In genomic region chr7:84196007-84196551, GRCh38 we compare ENCODE assay signal across 8 cellular contexts. TPM values are rescaled to one million over a fixed set of nuclear protein-coding genes. Genes with fewer than 3 reads are reported as not detected.
DNase-seq lines count a peak whose midpoint lies in the region; ATAC-seq, FAIRE-seq and TF ChIP-seq lines count a peak whose summit lies in the region.

No MANE protein-coding gene starts in this region.

- no peak overlapping the region for H2AFZ ChIP-seq in GM12878 (ENCODE audit: control insufficient read depth, low read depth, low read length)

- H3K4me1 ChIP-seq in GM12878 (ENCODE audit: control insufficient read depth, insufficient read depth, low read length) (no peaks in the 10 kb centered on the region), tibial artery (peaks cover 0 to 4% (median 0%) of the 10 kb centered on the region in 4 donors)

- RAD21 ChIA-PET in GM12878 (lab: Charles Lee; ENCODE audit: unreplicated experiment), result interaction anchor here (0.6 kb wide), 1 partner anchor 25 kb away, joined by 3 read pairs; no protein-coding TSS in a partner anchor

- POLR2A ChIA-PET in GM12878 (lab: Charles Lee), result no interaction called here

- CTCF ChIA-PET in GM12878 (lab: Yijun Ruan, JAX), result no interaction called here

- TF ChIP-seq CTCF in GM12878 (IDR thresholded peaks at IDR 0.05 in 2 of 3, conservative IDR thresholded peaks at IDR 0.05 in 1 of 3; ENCODE audit: control insufficient read depth in 2 of 3, extremely low read depth in 1 of 3, insufficient read depth in 1 of 3, low read depth in 3 of 3, low read length in 3 of 3) (no peak), tibial artery (IDR thresholded peaks at IDR 0.05) (no peak)

- no peak for TF ChIP-seq EP300 in GM12878 (IDR thresholded peaks at IDR 0.05; ENCODE audit: borderline replicate concordance in 1 of 2, control insufficient read depth in 1 of 2, low read depth in 2 of 2, low read length in 2 of 2)

- 61% methylated on average over 4 of the region's 4 CpGs for WGBS in GM12878 (ENCODE audit: insufficient coverage, insufficient replicate concordance, low lambda C conversion rate, missing lambda C conversion rate)

- H3K36me3 ChIP-seq in GM12878 (ENCODE audit: control insufficient read depth in 2 of 2, insufficient read depth in 2 of 2, low read length in 1 of 2) (no peaks in the 10 kb centered on the region), tibial artery (no peaks in the 10 kb centered on the region)

- no peak for TF ChIP-seq POLR2A in GM12878 (IDR thresholded peaks at IDR 0.05; ENCODE audit: low read depth, low read length)

- H3K4me3 ChIP-seq in GM12878, result no peak overlapping the region
- H3K4me3 ChIP-seq in tibial artery, result peak overlapping the region; percentile 18 to 46

- no peaks in the 10 kb centered on the region for H4K20me1 ChIP-seq in GM12878 (ENCODE audit: control insufficient read depth, insufficient read depth)

- TF ChIP-seq RAD21 in GM12878 (IDR thresholded peaks at IDR 0.05; ENCODE audit: insufficient read depth, low read depth, low read length), result no peak

- intact Hi-C loops in GM12878 (cut with micrococcal nuclease; ENCODE audit: unreplicated experiment) (no loop called here), tibial artery (cut with DNase I; ENCODE audit: low total_unique reads) (no loop called here)

- peaks cover 16% of the 10 kb centered on the region for H3K27me3 Mint-ChIP-seq in activated T-cell treated with anti-CD3 and anti-CD28 coated beads, Interleukin-2, amount 50 U/mL, for 72 hours (ENCODE audit: low read depth)

- ATAC-seq in activated T-cell treated with anti-CD3 and anti-CD28 coated beads, Interleukin-2, amount 50 U/mL, for 72 hours (replicated peaks in 1 of 2), result peak in 1 of 2 donors; percentile 18
- ATAC-seq in GM12878, result peak; percentile 26

- H3K9ac ChIP-seq in GM12878 (ENCODE audit: control insufficient read depth, insufficient read depth, low read length), result no peak overlapping the region

- H3K4me2 ChIP-seq in GM12878 (ENCODE audit: control insufficient read depth, insufficient read depth), result no peak overlapping the region

- SMC1A ChIA-PET in GM12878 (lab: Charles Lee; ENCODE audit: uncharacterized antibody, unreplicated experiment), result interaction anchor here (0.7 to 1.7 kb wide), 4 partner anchors 10 to 235 kb away, joined by 3 to 6 read pairs (median 4); no protein-coding TSS in a partner anchor

- H3K4me1 Mint-ChIP-seq in activated T-cell treated with anti-CD3 and anti-CD28 coated beads, Interleukin-2, amount 50 U/mL, for 72 hours (ENCODE audit: low read depth), result peaks cover 37% of the 10 kb centered on the region

- H3K27ac Mint-ChIP-seq in activated T-cell treated with anti-CD3 and anti-CD28 coated beads, Interleukin-2, amount 50 U/mL, for 72 hours, result no peak overlapping the region

- no TSS peak for BruUV-seq in GM12878 (replicated peaks; lab: Mats Ljungman, UMichigan)

- H3K36me3 Mint-ChIP-seq in activated T-cell treated with anti-CD3 and anti-CD28 coated beads, Interleukin-2, amount 50 U/mL, for 72 hours (ENCODE audit: insufficient read depth in 2 of 2), result no peaks in the 10 kb centered on the region

- no peak for FAIRE-seq in GM12878 (lab: Jason Lieb, UNC)

- DNase-seq in activated T-cell treated with anti-CD3 and anti-CD28 coated beads, Interleukin-2, amount 50 U/mL, for 72 hours, result no peak
- DNase-seq in activated T-cell treated with anti-CD3 and anti-CD28 coated beads, Interleukin-2, amount 50 U/mL, for 48 hours, result no peak
- DNase-seq in GM12878 (ENCODE audit: low read depth, low spot score), result no peak
- DNase-seq in iris pigment epithelial cell (ENCODE audit: low read depth), result peak; percentile 72
- DNase-seq in tibial artery, result no peak
- DNase-seq in AG08396 (ENCODE audit: low spot score), result no peak
- DNase-seq in NCI-H2029 treated with DMSO at 0.1 percent for 48 hours (lab: John Stamatoyannopoulos, UW), result no peak
- DNase-seq in NCI-H1930 (lab: John Stamatoyannopoulos, UW), result no peak

- no peaks in the 10 kb centered on the region for H3K79me2 ChIP-seq in GM12878 (ENCODE audit: control insufficient read depth, insufficient read depth, low read length)

- H3K27me3 ChIP-seq in GM12878 (replicated peaks in 1 of 2; ENCODE audit: control insufficient read depth in 2 of 2, insufficient read depth in 2 of 2, low read length in 1 of 2), result no peaks in the 10 kb centered on the region
- no peaks in the 10 kb centered on the region for H3K27me3 ChIP-seq in tibial artery

- in situ Hi-C loops in GM12878 (cut with MboI), result no loop called here

- no peaks in the 10 kb centered on the region for H3K9me3 Mint-ChIP-seq in activated T-cell treated with anti-CD3 and anti-CD28 coated beads, Interleukin-2, amount 50 U/mL, for 72 hours

- H3K4me3 Mint-ChIP-seq in activated T-cell treated with anti-CD3 and anti-CD28 coated beads, Interleukin-2, amount 50 U/mL, for 72 hours, result peak overlapping the region; percentile 2 to 58

- no peaks in the 10 kb centered on the region for H3K9me3 ChIP-seq in GM12878 (replicated peaks; ENCODE audit: control insufficient read depth, insufficient read depth, low read length)
- H3K9me3 ChIP-seq in tibial artery, result no peaks in the 10 kb centered on the region

- H3K27ac ChIP-seq in GM12878 (ENCODE audit: control insufficient read depth, insufficient read depth), result no peak overlapping the region
- H3K27ac ChIP-seq in tibial artery, result no peak overlapping the region

TF ChIP-seq in GM12878, 131 proteins besides CTCF, POLR2A, EP300 and RAD21 (continues in another document):
- TF ChIP-seq MEF2A (IDR thresholded peaks at IDR 0.05; ENCODE audit: insufficient read depth, low read depth, low read length) (no peak), BCL3 (IDR thresholded peaks at IDR 0.05; ENCODE audit: borderline replicate concordance, insufficient read depth, low read depth, low read length, poor library complexity, severe bottlenecking) (no peak), JUNB (IDR thresholded peaks at IDR 0.05) (no peak), IRF4 (IDR thresholded peaks at IDR 0.05; ENCODE audit: low read depth, low read length) (no peak), POLR2AphosphoS5 (IDR thresholded peaks at IDR 0.05; ENCODE audit: low read length) (no peak), CEBPZ (IDR thresholded peaks at IDR 0.05; ENCODE audit: low read depth, low read length) (no peak)

RNA-seq across cellular contexts. Expression of gene SEMA3A, which starts 1.5 kb away (rescaled TPM):
- under 1 TPM; 0.62 to 0.63 TPM for total RNA-seq in activated T-cell treated with anti-CD3 and anti-CD28 coated beads, Interleukin-2, amount 50 U/mL, for 72 hours
- 3.9 and 4.4 TPM in 2 replicates for total RNA-seq in GM12878 (2013; cell fraction: nucleolus; rRNA removed)
- total RNA-seq in GM12878 (2014; rRNA removed) (0.27 and 0.45 TPM in 2 replicates), GM12878 (2014; rRNA removed; fragmentation: Illumina TruSeq; extraction: Trizol) (0.36 and 0.64 TPM in 2 replicates), GM12878 (2021) (0.08 and 0.32 TPM in 2 replicates)
- not detected for polyA plus RNA-seq in GM12878 (2011; ENCODE audit: low read depth)
- polyA plus RNA-seq in GM12878 (2011; rRNA removed) (3.3 TPM in 2 replicates), GM12878 (2014; fragmentation: Illumina TruSeq; extraction: Trizol) (0.31 and 1.2 TPM in 2 replicates), GM12878 (2014; fragmentation: Nextera tagmentation; extraction: Ambion mirVana) (under 1 TPM; 0.04 to 0.45 TPM), GM12878 (2014; rRNA removed) (0.16 and 0.17 TPM in 2 replicates), GM12878 (2016; fragmentation: Nextera tagmentation; extraction: Ambion mirVana) (under 1 TPM; 0.01 to 0.13 TPM)
- 1.4 and 1.8 TPM in 2 replicates for polyA plus RNA-seq in GM12878 (2011; cell fraction: cytosol; rRNA removed)
- 2.0 and 3.2 TPM in 2 replicates for polyA plus RNA-seq in GM12878 (2011; cell fraction: nucleus; rRNA removed)
- polyA plus RNA-seq in GM12878 (2012), result not detected in 2 replicates
- polyA minus RNA-seq in GM12878 (2011; rRNA and poly(A)+ RNA removed), result 9.5 and 13.5 TPM in 2 replicates
- 1.5 and 1.6 TPM in 2 replicates for polyA minus RNA-seq in GM12878 (2011; cell fraction: cytosol; rRNA and poly(A)+ RNA removed)
- 2.2 and 6.5 TPM in 2 replicates for polyA minus RNA-seq in GM12878 (2011; cell fraction: nucleus; rRNA and poly(A)+ RNA removed)
